ENCODE assay signal across 1 cellular context in the genomic region with DNA sequence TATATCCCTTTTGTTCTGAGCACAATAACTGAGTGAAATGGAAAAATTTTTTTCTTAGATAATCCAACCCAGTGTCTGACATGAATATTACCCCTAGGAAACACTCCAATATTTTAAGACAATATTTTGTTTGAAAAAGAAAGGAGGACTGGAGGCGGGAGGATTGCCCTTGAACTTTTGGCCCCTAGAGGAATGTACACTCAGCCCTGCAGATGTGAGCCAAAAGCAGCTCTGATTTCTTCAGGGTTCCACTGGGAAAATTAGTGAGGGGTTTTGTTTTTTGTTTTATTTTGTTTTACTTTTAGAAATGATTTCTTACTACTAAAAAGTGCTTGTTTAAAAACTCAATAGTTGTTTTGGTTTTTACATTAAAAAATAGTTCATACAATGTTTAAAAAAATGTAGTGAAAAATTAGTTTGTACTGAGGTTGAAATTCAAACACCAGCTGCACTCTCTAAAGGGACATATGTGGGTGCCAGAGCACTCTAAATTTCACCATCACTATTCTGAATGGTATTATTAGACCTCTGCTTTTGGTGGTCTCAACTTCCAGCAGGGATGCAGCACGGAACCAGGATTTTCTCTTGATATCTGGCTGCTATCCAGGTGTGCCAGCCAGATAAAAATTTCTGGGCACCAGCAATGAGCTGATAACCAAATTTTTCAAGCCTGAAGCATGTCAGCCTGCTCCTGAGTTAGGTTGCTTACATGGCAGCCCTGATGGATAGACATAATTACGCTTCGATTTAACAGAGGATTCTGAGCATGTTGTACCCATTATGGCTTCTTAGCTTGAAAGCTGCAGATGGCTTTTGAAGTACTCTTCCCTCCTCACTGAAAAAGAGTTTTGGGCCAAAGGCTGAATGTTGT.
TF ChIP-seq lines count a peak whose summit lies in the region.

No MANE protein-coding gene starts in this region.

TF ChIP-seq in A549, 52 proteins besides CTCF, POLR2A, EP300 and RAD21 (continued from another document):
- TF ChIP-seq, protein P1, sequence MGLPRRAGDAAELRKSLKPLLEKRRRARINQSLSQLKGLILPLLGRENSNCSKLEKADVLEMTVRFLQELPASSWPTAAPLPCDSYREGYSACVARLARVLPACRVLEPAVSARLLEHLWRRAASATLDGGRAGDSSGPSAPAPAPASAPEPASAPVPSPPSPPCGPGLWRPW (IDR thresholded peaks at IDR 0.05) = no peak
- TF ChIP-seq HOXA7 (CRISPR knock-in tag; IDR thresholded peaks at IDR 0.05) = no peak
TF ChIP-seq in A549: peak in this region for 0.
